ENCODE assay signal across 19 cellular contexts in the genomic region with DNA sequence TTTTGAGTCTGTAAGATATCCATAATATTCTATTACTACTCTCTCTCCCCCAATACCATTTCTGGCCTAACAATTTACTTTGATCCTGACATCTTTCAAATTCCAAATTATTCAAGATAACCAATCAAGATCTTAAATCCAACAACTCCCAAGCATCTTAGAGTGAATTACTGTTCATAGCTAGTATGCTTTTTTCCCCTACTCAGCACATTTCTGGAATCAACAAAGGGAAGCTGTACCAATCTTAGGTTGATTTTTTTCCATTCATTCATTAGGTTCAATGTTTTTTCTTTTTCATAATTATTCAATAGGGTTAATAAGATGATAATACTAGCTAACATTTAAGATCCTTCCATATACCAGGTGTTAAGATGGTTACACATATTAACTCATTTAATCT. TPM values are rescaled to one million over a fixed set of nuclear protein-coding genes. Genes with fewer than 3 reads are reported as not detected.
A peak's percentile ranks its signal among the peaks of the same experiment; 100 is the strongest.
DNase-seq lines count a peak whose midpoint lies in the region; ATAC-seq, FAIRE-seq and TF ChIP-seq lines count a peak whose summit lies in the region.
"Had no signal": no experiment of that assay in that cellular context is flagged by ENCODE, and none has a peak within 500 bp of the region (broad histone marks: within the 10 kb centered on the region; RNA-seq: fewer than 3 reads in every experiment).

No MANE protein-coding gene starts in this region.

- no peak overlapping the region for H3K9ac ChIP-seq in K562 (ENCODE audit: insufficient read depth in 1 of 2, low read depth in 2 of 2, low read length in 2 of 2)
- H3K9ac ChIP-seq: GM23248 had no signal

- ATAC-seq in K562, result no peak
- ATAC-seq in HG03135 (IDR thresholded peaks at IDR 0.05; ENCODE audit: unreplicated experiment), result no peak
- ATAC-seq: HCT116 had no signal

- TF ChIP-seq RAD21 in K562 (CRISPR knock-in tag; conservative IDR thresholded peaks at IDR 0.05 in 1 of 2, IDR thresholded peaks at IDR 0.05 in 1 of 2), result no peak

- no peaks in the 10 kb centered on the region for H4K20me1 ChIP-seq in K562 (replicated peaks; ENCODE audit: control insufficient read depth, insufficient read depth, low read length)

- no peaks in the 10 kb centered on the region for H3K79me2 ChIP-seq in K562 (ENCODE audit: control insufficient read depth, insufficient read depth, low read length)

- peak overlapping the region; percentile 36 for H3K27ac Mint-ChIP-seq in activated naive CD4-positive, alpha-beta T cell treated with anti-CD3 and anti-CD28 coated beads, Interleukin-2, amount 50 U/mL, for 24 hours
- H3K27ac Mint-ChIP-seq in activated naive CD4-positive, alpha-beta T cell treated with anti-CD3 and anti-CD28 coated beads for 36 hours, result no peak overlapping the region
- H3K27ac Mint-ChIP-seq: HFFc6 had no signal

- no peak overlapping the region for H3K4me3 ChIP-seq in K562
- H3K4me3 ChIP-seq: GM23248 had no signal

- no peaks in the 10 kb centered on the region for H3K27me3 ChIP-seq in K562 (ENCODE audit: control insufficient read depth in 2 of 2, insufficient read depth in 2 of 2, low read length in 2 of 2)
- H3K27me3 ChIP-seq: BE2C had no signal

- no TSS peak for BruUV-seq in K562 (replicated peaks; lab: Mats Ljungman, UMichigan)

- TF ChIP-seq EP300 in K562 (IDR thresholded peaks at IDR 0.05; ENCODE audit: low read length), result no peak

- H3K4me3 Mint-ChIP-seq in activated naive CD4-positive, alpha-beta T cell treated with anti-CD3 and anti-CD28 coated beads, Interleukin-2, amount 50 U/mL, for 24 hours, result no peak overlapping the region
- no peak overlapping the region for H3K4me3 Mint-ChIP-seq in activated naive CD4-positive, alpha-beta T cell treated with anti-CD3 and anti-CD28 coated beads for 36 hours
- H3K4me3 Mint-ChIP-seq: CD4-positive, CD25-positive, alpha-beta regulatory T cell; CD8-positive, alpha-beta memory T cell; HFFc6 had no signal

- no peaks in the 10 kb centered on the region for H3K9me1 ChIP-seq in K562 (ENCODE audit: control insufficient read depth, insufficient read depth, low read length)

- H2AFZ ChIP-seq in K562 (ENCODE audit: low read depth, low read length), result no peak overlapping the region
- H2AFZ ChIP-seq: GM23248 had no signal

- POLR2A ChIA-PET in K562 (lab: Yijun Ruan, JAX), result no interaction called here

- H3K9me3 ChIP-seq in K562 (replicated peaks; ENCODE audit: control insufficient read depth, insufficient read depth, low read depth, low read length), result no peaks in the 10 kb centered on the region
- H3K9me3 ChIP-seq: BE2C had no signal

- H3K4me1 Mint-ChIP-seq in activated naive CD4-positive, alpha-beta T cell treated with anti-CD3 and anti-CD28 coated beads, Interleukin-2, amount 50 U/mL, for 24 hours, result no peaks in the 10 kb centered on the region
- no peaks in the 10 kb centered on the region for H3K4me1 Mint-ChIP-seq in activated naive CD4-positive, alpha-beta T cell treated with anti-CD3 and anti-CD28 coated beads for 36 hours (ENCODE audit: low read depth)
- H3K4me1 Mint-ChIP-seq: CD8-positive, alpha-beta memory T cell had no signal

- H3K36me3 Mint-ChIP-seq in activated naive CD4-positive, alpha-beta T cell treated with anti-CD3 and anti-CD28 coated beads, Interleukin-2, amount 50 U/mL, for 24 hours, result peaks cover 12% of the 10 kb centered on the region
- peaks cover 19% of the 10 kb centered on the region for H3K36me3 Mint-ChIP-seq in activated naive CD4-positive, alpha-beta T cell treated with anti-CD3 and anti-CD28 coated beads for 36 hours (ENCODE audit: low read depth)

- H3K27me3 Mint-ChIP-seq in activated naive CD4-positive, alpha-beta T cell treated with anti-CD3 and anti-CD28 coated beads, Interleukin-2, amount 50 U/mL, for 24 hours, result no peaks in the 10 kb centered on the region
- H3K27me3 Mint-ChIP-seq in activated naive CD4-positive, alpha-beta T cell treated with anti-CD3 and anti-CD28 coated beads for 36 hours (ENCODE audit: low read depth), result no peaks in the 10 kb centered on the region
- H3K27me3 Mint-ChIP-seq: CD4-positive, CD25-positive, alpha-beta regulatory T cell; CD8-positive, alpha-beta memory T cell had no signal

- in situ Hi-C loops in K562 (cut with MboI), result no loop called here

- no peak overlapping the region for H3K27ac ChIP-seq in K562 (ENCODE audit: extremely low read depth, low read depth, low read length)
- H3K27ac ChIP-seq: GM23248 had no signal

- H3K36me3 ChIP-seq in K562 (ENCODE audit: control insufficient read depth, insufficient read depth, low read length), result peaks cover 52% of the 10 kb centered on the region

- FAIRE-seq in D721Med (lab: Jason Lieb, UNC) (peak; percentile 44), K562 (lab: Jason Lieb, UNC) (no peak)
- FAIRE-seq: G401.6, GM12892, GM18507 had no signal

- TF ChIP-seq CTCF in D721Med (IDR thresholded peaks at IDR 0.05; ENCODE audit: insufficient read depth, missing control alignments), result no peak
- TF ChIP-seq CTCF in K562 (IDR thresholded peaks at IDR 0.05 in 2 of 3, conservative IDR thresholded peaks at IDR 0.05 in 1 of 3; ENCODE audit: insufficient read depth in 2 of 3, low read depth in 1 of 3, low read length in 3 of 3), result no peak

- no peaks in the 10 kb centered on the region for H3K4me1 ChIP-seq in K562 (replicated peaks in 1 of 2; ENCODE audit: control insufficient read depth in 2 of 2, insufficient read depth in 2 of 2, low read length in 2 of 2)
- H3K4me1 ChIP-seq: BE2C had no signal

- no peak for TF ChIP-seq POLR2A in K562 (conservative IDR thresholded peaks at IDR 0.05)

- intact Hi-C loops in activated naive CD4-positive, alpha-beta T cell treated with anti-CD3 and anti-CD28 coated beads for 36 hours (cut with micrococcal nuclease), result no loop called here
- intact Hi-C loops in K562 (cut with micrococcal nuclease), result no loop called here

- no peak overlapping the region for H3K4me2 ChIP-seq in K562 (ENCODE audit: insufficient read depth, low read length)

- no peak for DNase-seq in activated naive CD4-positive, alpha-beta T cell treated with anti-CD3 and anti-CD28 coated beads for 36 hours
- DNase-seq in D721Med (ENCODE audit: insufficient read length, low spot score), result no peak
- DNase-seq in K562 (ENCODE audit: extremely low read depth in 1 of 4, low spot score in 3 of 4), result no peak
- DNase-seq in stimulated activated naive CD4-positive, alpha-beta T cell treated with Interleukin-2 at 50 U/mL for 16 hours (lab: John Stamatoyannopoulos, UW), result no peak
- DNase-seq: ACHN; BE2C; C1 segment of cervical spinal cord; CD4-positive, CD25-positive, alpha-beta regulatory T cell; CD8-positive, alpha-beta memory T cell; COR-L47; GM23248; H7; HFFc6 had no signal

- CTCF ChIA-PET in activated naive CD4-positive, alpha-beta T cell treated with anti-CD3 and anti-CD28 coated beads for 36 hours (lab: Charles Lee), result interaction anchor here (0.9 kb wide), 1 partner anchor 114 kb away, joined by 3 read pairs; no protein-coding TSS in a partner anchor
- CTCF ChIA-PET in K562 (lab: Yijun Ruan, JAX; ENCODE audit: low intra/inter-chr PET ratio), result no interaction called here

- H3K9me3 Mint-ChIP-seq in activated naive CD4-positive, alpha-beta T cell treated with anti-CD3 and anti-CD28 coated beads, Interleukin-2, amount 50 U/mL, for 24 hours, result no peaks in the 10 kb centered on the region
- H3K9me3 Mint-ChIP-seq in activated naive CD4-positive, alpha-beta T cell treated with anti-CD3 and anti-CD28 coated beads for 36 hours, result no peaks in the 10 kb centered on the region
- H3K9me3 Mint-ChIP-seq: CD4-positive, CD25-positive, alpha-beta regulatory T cell; CD8-positive, alpha-beta memory T cell; HFFc6 had no signal

TF ChIP-seq in K562, 482 proteins besides CTCF, POLR2A, EP300 and RAD21:
- TF ChIP-seq MAFG (tag; conservative IDR thresholded peaks at IDR 0.05) (peak; percentile 84), ZNF316 (IDR thresholded peaks at IDR 0.05) (peak; percentile 94), TCF7 (IDR thresholded peaks at IDR 0.05; ENCODE audit: borderline replicate concordance) (no peak), MTA1 (IDR thresholded peaks at IDR 0.05; ENCODE audit: borderline replicate concordance) (no peak), MAFF (IDR thresholded peaks at IDR 0.05; ENCODE audit: low read length) (peak; percentile 89), MAFK (IDR thresholded peaks at IDR 0.05; ENCODE audit: low read length) (peak; percentile 89), C11orf30 (IDR thresholded peaks at IDR 0.05; ENCODE audit: low read depth) (peak; percentile 89)

RNA-seq across cellular contexts. Expression of gene MTMR12, which starts 50.3 kb away (rescaled TPM):
- total RNA-seq in activated naive CD4-positive, alpha-beta T cell treated with anti-CD3 and anti-CD28 coated beads for 36 hours, result 10 to 100 TPM; 14.1 to 16.0 TPM
- total RNA-seq in K562 (2011; cell fraction: chromatin; rRNA removed; ENCODE audit: low replicate concordance), result 33.3 and 49.4 TPM in 2 replicates
- 14.5 and 18.4 TPM in 2 replicates for total RNA-seq in K562 (2011; cell fraction: nucleolus; rRNA removed)
- 19.8 and 20.4 TPM in 2 replicates for total RNA-seq in K562 (2011; cell fraction: nucleoplasm; rRNA removed)
- total RNA-seq in K562 (2014; rRNA removed) (13.4 and 17.9 TPM in 2 replicates), K562 (2014; rRNA removed; fragmentation: Illumina TruSeq; extraction: Trizol) (17.1 and 20.9 TPM in 2 replicates), K562 (2015; rRNA removed; fragmentation: Illumina TruSeq; extraction: Trizol) (19.3 and 21.0 TPM in 2 replicates), K562 (2021) (28.4 and 28.7 TPM in 2 replicates)
- polyA plus RNA-seq in K562 (2011; rRNA removed) (14.3 and 22.1 TPM in 2 replicates), K562 (2014; fragmentation: Illumina TruSeq; extraction: Trizol) (24.7 and 25.1 TPM in 2 replicates), K562 (2014; fragmentation: Nextera tagmentation; extraction: Ambion mirVana) (1 to 10 TPM; 4.0 to 5.3 TPM), K562 (2014; rRNA removed) (12.3 and 14.0 TPM in 2 replicates)
- 10.6 and 10.8 TPM in 2 replicates for polyA plus RNA-seq in K562 (2011; cell fraction: cytosol; rRNA removed)
- polyA plus RNA-seq in K562 (2011; cell fraction: nucleus; rRNA removed), result 6.9 and 7.8 TPM in 2 replicates
- 15.1 and 18.0 TPM in 2 replicates for polyA plus RNA-seq in K562 (2012)
- polyA minus RNA-seq in K562 (2011; rRNA and poly(A)+ RNA removed), result 32.8 and 45.2 TPM in 2 replicates
- polyA minus RNA-seq in K562 (2011; cell fraction: cytosol; rRNA and poly(A)+ RNA removed), result 12.0 and 21.4 TPM in 2 replicates
- 10.4 and 16.4 TPM in 2 replicates for polyA minus RNA-seq in K562 (2011; cell fraction: nucleus; rRNA and poly(A)+ RNA removed)
